In genomic region chr12:9365296-9365695, GRCh38 we compare ENCODE assay signal across 12 cellular contexts.
A peak's percentile ranks its signal among the peaks of the same experiment; 100 is the strongest.
DNase-seq lines count a peak whose midpoint lies in the region; ATAC-seq and TF ChIP-seq lines count a peak whose summit lies in the region.
"Had no signal": no experiment of that assay in that cellular context is flagged by ENCODE, and none has a peak within 500 bp of the region (broad histone marks: within the 10 kb centered on the region; RNA-seq: fewer than 3 reads in every experiment).

No MANE protein-coding gene starts in this region.

- CTCF ChIA-PET in activated CD8-positive, alpha-beta memory T cell treated with anti-CD3 and anti-CD28 coated beads, Interleukin-2, amount 10 ng/mL, durations not matched to agents 7 days and 5 days (lab: Charles Lee) = interaction anchor here (1.6 kb wide), 1 partner anchor 9 kb away, joined by 4 read pairs; no protein-coding TSS in a partner anchor
- CTCF ChIA-PET in naive thymus-derived CD4-positive, alpha-beta T cell (lab: Charles Lee) = no interaction called here

- H3K27me3 ChIP-seq in OCI-LY3 (ENCODE audit: low read depth, low read length) (peaks cover 10% of the 10 kb centered on the region; the same call in 1 of the 2 replicates), endodermal cell (ENCODE audit: control insufficient read depth, insufficient read depth, low read length, poor library complexity, severe bottlenecking) (no peaks in the 10 kb centered on the region), smooth muscle cell (ENCODE audit: low read depth) (no peaks in the 10 kb centered on the region)
- no peaks in the 10 kb centered on the region for H3K27me3 ChIP-seq in naive thymus-derived CD4-positive, alpha-beta T cell (ENCODE audit: control insufficient read depth in 2 of 2, insufficient read depth in 2 of 2, low read length in 2 of 2)
- H3K27me3 ChIP-seq: Peyer's patch had no signal

- no peaks in the 10 kb centered on the region for H3K9me3 Mint-ChIP-seq in activated CD8-positive, alpha-beta memory T cell treated with anti-CD3 and anti-CD28 coated beads, Interleukin-2, amount 10 ng/mL, durations not matched to agents 7 days and 5 days (ENCODE audit: low read depth)
- H3K9me3 Mint-ChIP-seq in endodermal cell = no peaks in the 10 kb centered on the region
- no peaks in the 10 kb centered on the region for H3K9me3 Mint-ChIP-seq in naive thymus-derived CD4-positive, alpha-beta T cell

- ATAC-seq in activated CD8-positive, alpha-beta memory T cell treated with anti-CD3 and anti-CD28 coated beads, Interleukin-2, amount 10 ng/mL, durations not matched to agents 7 days and 5 days = no peak
- ATAC-seq in naive thymus-derived CD4-positive, alpha-beta T cell = no peak
- ATAC-seq in GM18868 (IDR thresholded peaks at IDR 0.05; ENCODE audit: unreplicated experiment) = no peak

- TF ChIP-seq CTCF in OCI-LY3 (IDR thresholded peaks at IDR 0.05; ENCODE audit: low read depth, low read length) = no peak
- no peak for TF ChIP-seq CTCF in endodermal cell (conservative IDR thresholded peaks at IDR 0.05)
- TF ChIP-seq CTCF in smooth muscle cell (IDR thresholded peaks at IDR 0.05; ENCODE audit: borderline replicate concordance, insufficient read depth, poor library complexity, severe bottlenecking) = no peak

- H3K27ac ChIP-seq in OCI-LY3 (ENCODE audit: low read length) (peak overlapping the region; percentile 86), endodermal cell (ENCODE audit: low read depth, low read length) (no peak overlapping the region), smooth muscle cell (ENCODE audit: low read depth) (peak overlapping the region; percentile 62)
- no peak overlapping the region for H3K27ac ChIP-seq in naive thymus-derived CD4-positive, alpha-beta T cell (ENCODE audit: low read depth, low read length)
- H3K27ac ChIP-seq: VCaP had no signal

- H3K27ac Mint-ChIP-seq in activated CD8-positive, alpha-beta memory T cell treated with anti-CD3 and anti-CD28 coated beads, Interleukin-2, amount 10 ng/mL, durations not matched to agents 7 days and 5 days = peak overlapping the region; percentile 84
- peak overlapping the region; percentile 15 for H3K27ac Mint-ChIP-seq in endodermal cell
- H3K27ac Mint-ChIP-seq in naive thymus-derived CD4-positive, alpha-beta T cell = peak overlapping the region in 1 of 9 donors; percentile 64

- H3K9me3 ChIP-seq in OCI-LY3 (ENCODE audit: insufficient read depth, low read length) (no peaks in the 10 kb centered on the region), endodermal cell (ENCODE audit: control insufficient read depth, low read length) (no peaks in the 10 kb centered on the region), smooth muscle cell (replicated peaks; ENCODE audit: low read depth) (no peaks in the 10 kb centered on the region)
- H3K9me3 ChIP-seq in naive thymus-derived CD4-positive, alpha-beta T cell (ENCODE audit: control insufficient read depth in 2 of 3, low read length in 3 of 3) = no peaks in the 10 kb centered on the region
- H3K9me3 ChIP-seq: Peyer's patch had no signal

- peaks cover 26% of the 10 kb centered on the region for H3K36me3 Mint-ChIP-seq in activated CD8-positive, alpha-beta memory T cell treated with anti-CD3 and anti-CD28 coated beads, Interleukin-2, amount 10 ng/mL, durations not matched to agents 7 days and 5 days
- H3K36me3 Mint-ChIP-seq in endodermal cell (ENCODE audit: low read depth) = no peaks in the 10 kb centered on the region
- peaks cover 0 to 5% (median 0%) of the 10 kb centered on the region in 5 donors for H3K36me3 Mint-ChIP-seq in naive thymus-derived CD4-positive, alpha-beta T cell

- DNase-seq in activated CD8-positive, alpha-beta memory T cell treated with anti-CD3 and anti-CD28 coated beads, Interleukin-2, amount 10 ng/mL, durations not matched to agents 7 days and 5 days = no peak
- no peak for DNase-seq in activated CD8-positive, alpha-beta memory T cell treated with anti-CD3 and anti-CD28 coated beads, Interleukin-2, amount 50 U/mL, for 4 hours
- DNase-seq in endodermal cell = no peak
- DNase-seq in smooth muscle cell (lab: John Stamatoyannopoulos, UW; ENCODE audit: unreplicated experiment) = no peak
- no peak for DNase-seq in naive thymus-derived CD4-positive, alpha-beta T cell
- DNase-seq in retina = no peak
- DNase-seq: effector CD8-positive, alpha-beta T cell; GOT3 had no signal

- peaks cover 40% of the 10 kb centered on the region for H3K4me1 ChIP-seq in OCI-LY3 (ENCODE audit: low read length)
- H3K4me1 ChIP-seq in endodermal cell (ENCODE audit: control insufficient read depth, insufficient read depth, low read length) = peaks cover 3% of the 10 kb centered on the region
- peaks cover 11% of the 10 kb centered on the region for H3K4me1 ChIP-seq in smooth muscle cell (ENCODE audit: low read depth)
- H3K4me1 ChIP-seq in naive thymus-derived CD4-positive, alpha-beta T cell (ENCODE audit: control insufficient read depth in 2 of 2, insufficient read depth in 2 of 2, low read length in 2 of 2) = peaks cover 0 to 8% of the 10 kb centered on the region in 2 donors
- H3K4me1 ChIP-seq: Peyer's patch had no signal

- H3K27me3 Mint-ChIP-seq in activated CD8-positive, alpha-beta memory T cell treated with anti-CD3 and anti-CD28 coated beads, Interleukin-2, amount 10 ng/mL, durations not matched to agents 7 days and 5 days = peaks cover 15% of the 10 kb centered on the region
- H3K27me3 Mint-ChIP-seq in endodermal cell (ENCODE audit: insufficient read depth) = no peaks in the 10 kb centered on the region
- H3K27me3 Mint-ChIP-seq in naive thymus-derived CD4-positive, alpha-beta T cell = peaks cover 0 to 20% (median 0%) of the 10 kb centered on the region in 5 donors

- no peaks in the 10 kb centered on the region for H4K20me1 ChIP-seq in OCI-LY3 (ENCODE audit: insufficient read depth, low read length)
- no peaks in the 10 kb centered on the region for H4K20me1 ChIP-seq in smooth muscle cell (ENCODE audit: low read depth)

- POLR2A ChIA-PET in naive thymus-derived CD4-positive, alpha-beta T cell (lab: Charles Lee) = interaction anchor here (0.7 kb wide), 1 partner anchor 16 kb away, joined by 3 read pairs; no protein-coding TSS in a partner anchor

- H3K4me1 Mint-ChIP-seq in activated CD8-positive, alpha-beta memory T cell treated with anti-CD3 and anti-CD28 coated beads, Interleukin-2, amount 10 ng/mL, durations not matched to agents 7 days and 5 days = peaks cover 64% of the 10 kb centered on the region
- peaks cover 25% of the 10 kb centered on the region for H3K4me1 Mint-ChIP-seq in endodermal cell
- peaks cover 18 to 36% (median 22%) of the 10 kb centered on the region in 7 donors for H3K4me1 Mint-ChIP-seq in naive thymus-derived CD4-positive, alpha-beta T cell

- H3K9ac ChIP-seq in OCI-LY3 (ENCODE audit: low read length) (peak overlapping the region; percentile 43), endodermal cell (ENCODE audit: extremely low read depth, low read length, poor library complexity, severe bottlenecking) (no peak overlapping the region), smooth muscle cell (ENCODE audit: low read depth) (peak overlapping the region; percentile 36)

- peak overlapping the region; percentile 52 for H3K4me3 Mint-ChIP-seq in activated CD8-positive, alpha-beta memory T cell treated with anti-CD3 and anti-CD28 coated beads, Interleukin-2, amount 10 ng/mL, durations not matched to agents 7 days and 5 days
- H3K4me3 Mint-ChIP-seq in endodermal cell = no peak overlapping the region
- H3K4me3 Mint-ChIP-seq in naive thymus-derived CD4-positive, alpha-beta T cell = peak overlapping the region in 3 of 10 donors; percentile 9 to 66 (median 30)

- H3K36me3 ChIP-seq in OCI-LY3 (replicated peaks; ENCODE audit: low read depth, low read length) = no peaks in the 10 kb centered on the region
- H3K36me3 ChIP-seq in endodermal cell (ENCODE audit: control insufficient read depth, insufficient read depth, low read length) = no peaks in the 10 kb centered on the region
- H3K36me3 ChIP-seq in smooth muscle cell (ENCODE audit: low read depth) = no peaks in the 10 kb centered on the region
- H3K36me3 ChIP-seq in naive thymus-derived CD4-positive, alpha-beta T cell (ENCODE audit: control insufficient read depth in 2 of 3, insufficient read depth in 3 of 3, low read length in 3 of 3) = no peaks in the 10 kb centered on the region
- H3K36me3 ChIP-seq: Peyer's patch had no signal

- H3K4me3 ChIP-seq in OCI-LY3 (ENCODE audit: low read length) = peak overlapping the region; percentile 66
- H3K4me3 ChIP-seq in endodermal cell (ENCODE audit: low read length) = no peak overlapping the region
- H3K4me3 ChIP-seq in smooth muscle cell = no peak overlapping the region
- no peak overlapping the region for H3K4me3 ChIP-seq in naive thymus-derived CD4-positive, alpha-beta T cell (ENCODE audit: low read length)
- H3K4me3 ChIP-seq: Peyer's patch had no signal

- 70 to 80% methylated on average over 1 to 2 of the region's 2 CpGs for WGBS in endodermal cell (ENCODE audit: insufficient coverage in 1 of 2, insufficient read length in 1 of 2), 2 experiments
- 34% methylated on average over 2 of the region's 2 CpGs for WGBS in smooth muscle cell (ENCODE audit: low lambda C conversion rate)

- H3K79me2 ChIP-seq in OCI-LY3 (ENCODE audit: low read length) (no peaks in the 10 kb centered on the region), smooth muscle cell (ENCODE audit: low read depth) (no peaks in the 10 kb centered on the region)

- intact Hi-C loops in naive thymus-derived CD4-positive, alpha-beta T cell (cut with micrococcal nuclease) = loop anchor here in 1 of 2 donors (2.0 kb wide), 1 partner anchor 34 kb away; no protein-coding TSS in a partner anchor

- no peak overlapping the region; the same call in 1 of the 2 replicates for H2AFZ ChIP-seq in OCI-LY3 (ENCODE audit: low read depth, low read length)
- H2AFZ ChIP-seq in smooth muscle cell (ENCODE audit: low read depth) = peak overlapping the region; percentile 3

- H3K4me2 ChIP-seq in OCI-LY3 (ENCODE audit: low read length) (peak overlapping the region; percentile 87), smooth muscle cell (peak overlapping the region; percentile 84)

- no peaks in the 10 kb centered on the region for H3F3A ChIP-seq in smooth muscle cell (ENCODE audit: low read depth)

Comparison
In these comparisons a context has a peak if more than half of its experiments do, and no peak if none do; other contexts are left out.
1. H3K27ac ChIP-seq: peak in OCI-LY3 (single experiment) and smooth muscle cell (single experiment); none in endodermal cell (single experiment) and naive thymus-derived CD4-positive, alpha-beta T cell (single experiment).